ENCODE assay signal across 15 cellular contexts in genomic region chr5:169350016-169350415, GRCh38. TPM values are rescaled to one million over a fixed set of nuclear protein-coding genes. Genes with fewer than 3 reads are reported as not detected.
A peak's percentile ranks its signal among the peaks of the same experiment; 100 is the strongest.
DNase-seq lines count a peak whose midpoint lies in the region; ATAC-seq and TF ChIP-seq lines count a peak whose summit lies in the region.
"Had no signal": no experiment of that assay in that cellular context is flagged by ENCODE, and none has a peak within 500 bp of the region (broad histone marks: within the 10 kb centered on the region; RNA-seq: fewer than 3 reads in every experiment).

No MANE protein-coding gene starts in this region.

- peaks cover 10% of the 10 kb centered on the region for H3K27me3 Mint-ChIP-seq in endodermal cell (ENCODE audit: insufficient read depth)

- ATAC-seq in HG03378 (IDR thresholded peaks at IDR 0.05; ENCODE audit: unreplicated experiment) = peak; percentile 78
- ATAC-seq in GM18517 (IDR thresholded peaks at IDR 0.05; ENCODE audit: unreplicated experiment) = no peak

- H3K4me3 ChIP-seq in astrocyte of the spinal cord (ENCODE audit: low read depth, low read length) = no peak overlapping the region
- H3K4me3 ChIP-seq in mesodermal cell (ENCODE audit: extremely low read depth, insufficient read depth, low read length, poor library complexity, severe bottlenecking) = no peak overlapping the region
- no peak overlapping the region for H3K4me3 ChIP-seq in endodermal cell (ENCODE audit: low read length)
- H3K4me3 ChIP-seq: cardiac muscle cell had no signal

- H3K4me1 ChIP-seq in mesodermal cell (ENCODE audit: control insufficient read depth, insufficient read depth, low read length, poor library complexity, severe bottlenecking) = peaks cover 13% of the 10 kb centered on the region
- H3K4me1 ChIP-seq in endodermal cell (ENCODE audit: control insufficient read depth, insufficient read depth, low read length) = no peaks in the 10 kb centered on the region

- H3K27ac Mint-ChIP-seq in endodermal cell = no peak overlapping the region

- TF ChIP-seq CTCF in astrocyte of the spinal cord (IDR thresholded peaks at IDR 0.05; ENCODE audit: low read depth, low read length) (no peak), endodermal cell (conservative IDR thresholded peaks at IDR 0.05) (no peak)

- peaks cover 2% of the 10 kb centered on the region for H3K27me3 ChIP-seq in endodermal cell (ENCODE audit: control insufficient read depth, insufficient read depth, low read length, poor library complexity, severe bottlenecking)

- H3K9me3 ChIP-seq in mesodermal cell (ENCODE audit: control insufficient read depth, low read length) (no peaks in the 10 kb centered on the region), endodermal cell (ENCODE audit: control insufficient read depth, low read length) (no peaks in the 10 kb centered on the region)

- in situ Hi-C loops in astrocyte of the spinal cord (cut with HindIII; ENCODE audit: low sequenced_read_pairs) = no loop called here

- no peak overlapping the region for H3K9ac ChIP-seq in endodermal cell (ENCODE audit: extremely low read depth, low read length, poor library complexity, severe bottlenecking)

- WGBS in mesodermal cell (ENCODE audit: insufficient coverage in 2 of 2), 2 experiments = 80% methylated on average over 1 of the region's 1 CpG; no CpG with 5 or more reads in 1 of the 2 experiments
- WGBS in endodermal cell (ENCODE audit: insufficient coverage in 1 of 2, insufficient read length in 1 of 2), 2 experiments = 86 to 90% methylated on average over 1 of the region's 1 CpG

- H3K4me3 Mint-ChIP-seq in endodermal cell = no peak overlapping the region

- no peaks in the 10 kb centered on the region for H3K36me3 Mint-ChIP-seq in endodermal cell (ENCODE audit: low read depth)

- no peaks in the 10 kb centered on the region for H3K9me3 Mint-ChIP-seq in endodermal cell

- DNase-seq in EL (peak; percentile 90), astrocyte of the spinal cord (ENCODE audit: low read depth, low spot score) (peak; percentile 71), iPS-NIHi11 (ENCODE audit: low spot score) (no peak), endodermal cell (no peak), NCI-H1436 (lab: John Stamatoyannopoulos, UW) (no peak)
- DNase-seq: activated T-cell treated with anti-CD3 and anti-CD28 coated beads for 4 hours; COR-L47; midbrain; MV-4-11; NK-92 treated with Interleukin-12 subunit alpha and Interleukin-12 subunit beta, amount 100 ng/mL, for 24 hours; T-helper 9 cell had no signal

- no peaks in the 10 kb centered on the region for H3K4me1 Mint-ChIP-seq in endodermal cell

- H3K27ac ChIP-seq in mesodermal cell (ENCODE audit: low read depth, low read length, severe bottlenecking) = peak overlapping the region; percentile 94
- H3K27ac ChIP-seq in endodermal cell (ENCODE audit: low read depth, low read length) = no peak overlapping the region
- H3K27ac ChIP-seq: cardiac muscle cell had no signal

- H3K36me3 ChIP-seq in mesodermal cell (ENCODE audit: control insufficient read depth, insufficient read depth, low read length) (no peaks in the 10 kb centered on the region), endodermal cell (ENCODE audit: control insufficient read depth, insufficient read depth, low read length) (no peaks in the 10 kb centered on the region)
- H3K36me3 ChIP-seq: cardiac muscle cell had no signal

RNA-seq across cellular contexts. Expression of gene SLIT3, which starts 49.1 kb away (rescaled TPM):
- 45.6 TPM for polyA plus RNA-seq in mesodermal cell (2013, experiment 1 of 2)
- 39.3 TPM for polyA plus RNA-seq in mesodermal cell (2013, experiment 2 of 2)
- total RNA-seq in endodermal cell = 1 to 10 TPM; 2.5 to 3.4 TPM
- 12.4 TPM for polyA plus RNA-seq in endodermal cell (2013, experiment 1 of 2)
- 14.2 TPM for polyA plus RNA-seq in endodermal cell (2013, experiment 2 of 2)

Comparison
In these comparisons a context has a peak if more than half of its experiments do, and no peak if none do; other contexts are left out.
1. DNase-seq: peak in EL (single experiment) and astrocyte of the spinal cord (single experiment); none in iPS-NIHi11 (single experiment), endodermal cell (single experiment) and NCI-H1436 (single experiment).